ENCODE assay signal across 8 cellular contexts in the genomic region with DNA sequence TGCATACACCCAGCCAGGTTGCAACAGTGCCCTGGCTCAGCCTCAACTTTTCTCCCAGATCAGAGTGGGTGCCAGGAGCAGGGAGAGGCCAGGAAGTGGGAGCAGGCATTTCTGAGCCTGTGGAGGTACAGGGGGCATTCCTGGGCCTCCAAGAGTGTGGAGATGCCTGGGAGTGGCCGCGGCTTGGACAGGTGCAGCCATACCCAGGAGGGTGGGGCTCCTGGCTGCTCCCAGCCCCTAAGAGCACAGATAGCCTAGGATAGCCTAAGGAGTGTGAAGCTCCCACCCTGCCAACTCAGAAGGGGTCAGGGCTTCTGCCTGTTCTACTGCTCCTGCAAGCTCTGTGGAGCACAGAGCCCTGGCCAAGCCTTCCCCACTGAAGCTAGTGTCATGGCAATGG.
"Had no signal": no experiment of that assay in that cellular context is flagged by ENCODE, and none has a peak within 500 bp of the region (broad histone marks: within the 10 kb centered on the region; RNA-seq: fewer than 3 reads in every experiment).

No MANE protein-coding gene starts in this region.

- H3K9ac ChIP-seq: GM23248 had no signal

- DNase-seq: GM23248, GOT3, H7, HFFc6 had no signal

- ATAC-seq: HCT116, HepG2 had no signal

- FAIRE-seq: HepG2 had no signal

- H3K4me3 ChIP-seq: GM23248, HAP-1 had no signal

- H3K4me1 ChIP-seq: HAP-1 had no signal

- H3K36me3 ChIP-seq: HAP-1 had no signal

- H3K27ac ChIP-seq: GM23248, HL-60 had no signal
